In genomic region chrX:71198066-71198465, GRCh38 we compare ENCODE assay signal across 9 cellular contexts. TPM values are rescaled to one million over a fixed set of nuclear protein-coding genes. Genes with fewer than 3 reads are reported as not detected.
A peak's percentile ranks its signal among the peaks of the same experiment; 100 is the strongest.
DNase-seq lines count a peak whose midpoint lies in the region; ATAC-seq and TF ChIP-seq lines count a peak whose summit lies in the region.
"Had no signal": no experiment of that assay in that cellular context is flagged by ENCODE, and none has a peak within 500 bp of the region (broad histone marks: within the 10 kb centered on the region; RNA-seq: fewer than 3 reads in every experiment).

No MANE protein-coding gene starts in this region.

- peaks cover 27% of the 10 kb centered on the region for H3K4me1 Mint-ChIP-seq in CD14-positive monocyte
- H3K4me1 Mint-ChIP-seq in activated naive CD8-positive, alpha-beta T cell (ENCODE audit: low read depth): peaks cover 26% of the 10 kb centered on the region

- no peak for TF ChIP-seq CTCF in CD14-positive monocyte (IDR thresholded peaks at IDR 0.05)

- H3K4me3 Mint-ChIP-seq in CD14-positive monocyte: peak overlapping the region; percentile 80 to 92
- H3K4me3 Mint-ChIP-seq in activated naive CD8-positive, alpha-beta T cell: peak overlapping the region; percentile 95

- intact Hi-C loops in CD14-positive monocyte (cut with micrococcal nuclease): loop anchor here in 1 of 2 donors (10.0 kb wide), 1 partner anchor 57 kb away; the partner anchor contains the start of gene ZMYM3
- intact Hi-C loops in Right ventricle myocardium inferior (cut with DNase I): no loop called here

- H3K9me3 Mint-ChIP-seq in CD14-positive monocyte: no peaks in the 10 kb centered on the region
- no peaks in the 10 kb centered on the region for H3K9me3 Mint-ChIP-seq in activated naive CD8-positive, alpha-beta T cell (ENCODE audit: low read depth)

- peak overlapping the region; percentile 68 to 94 (median 85) for H3K27ac Mint-ChIP-seq in CD14-positive monocyte
- H3K27ac Mint-ChIP-seq in activated naive CD8-positive, alpha-beta T cell: peak overlapping the region; percentile 92

- no peaks in the 10 kb centered on the region for H3K27me3 Mint-ChIP-seq in CD14-positive monocyte (ENCODE audit: low read depth in 3 of 3)
- no peaks in the 10 kb centered on the region for H3K27me3 Mint-ChIP-seq in activated naive CD8-positive, alpha-beta T cell

- ATAC-seq in GM19372 (IDR thresholded peaks at IDR 0.05; ENCODE audit: low read depth, unreplicated experiment) (peak; percentile 57), HG03565 (IDR thresholded peaks at IDR 0.05; ENCODE audit: unreplicated experiment) (peak; percentile 57), Right ventricle myocardium inferior (no peak)

- DNase-seq in CD14-positive monocyte (ENCODE audit: low spot score) (no peak), iPS-NIHi11 (ENCODE audit: low spot score) (no peak), Right ventricle myocardium inferior (ENCODE audit: missing footprints) (no peak), OCI-M2 (lab: John Stamatoyannopoulos, UW; ENCODE audit: unreplicated experiment) (no peak), NCI-H146 (lab: John Stamatoyannopoulos, UW) (no peak)

- H3K36me3 Mint-ChIP-seq in CD14-positive monocyte: peaks cover 1 to 3% of the 10 kb centered on the region in 2 donors
- no peaks in the 10 kb centered on the region for H3K36me3 Mint-ChIP-seq in activated naive CD8-positive, alpha-beta T cell

RNA-seq across cellular contexts. Expression of gene GJB1, which starts 25.0 kb away (rescaled TPM):
- polyA plus RNA-seq in CD14-positive monocyte: not detected
- not detected for total RNA-seq in Right ventricle myocardium inferior
- total RNA-seq: T-helper 1 cell treated with Interleukin-12 subunit alpha and Interleukin-12 subunit beta and Interleukin-4 antibody, amounts not matched to agents 30 ng/mL and 1 ng/mL, for 36 hours had no signal

RNA-seq across cellular contexts. Expression of gene NLGN3, which starts 53.4 kb away (rescaled TPM):
- under 1 TPM in 1 of 2 donors, not detected in 1; 0.05 TPM for polyA plus RNA-seq in CD14-positive monocyte
- total RNA-seq in Right ventricle myocardium inferior: 0.49 TPM

RNA-seq across cellular contexts. Expression of gene ZMYM3, which starts 55.9 kb away (rescaled TPM):
- polyA plus RNA-seq in CD14-positive monocyte: 1 to 10 TPM; 3.9 to 4.8 TPM
- 14.2 TPM for total RNA-seq in Right ventricle myocardium inferior
